ENCODE assay signal across 9 cellular contexts in genomic region chr2:146523218-146523617, GRCh38.
DNase-seq lines count a peak whose midpoint lies in the region; ATAC-seq and TF ChIP-seq lines count a peak whose summit lies in the region.
"Had no signal": no experiment of that assay in that cellular context is flagged by ENCODE, and none has a peak within 500 bp of the region (broad histone marks: within the 10 kb centered on the region; RNA-seq: fewer than 3 reads in every experiment).

No MANE protein-coding gene starts in this region.

- H3K4me3 ChIP-seq in LNCaP clone FGC (ENCODE audit: low read depth, low read length): no peak overlapping the region
- H3K4me3 ChIP-seq in SU-DHL-6 (ENCODE audit: insufficient read depth, low read length, poor library complexity, severe bottlenecking): no peak overlapping the region

- ATAC-seq in sciatic nerve (no peak), GM21360 (IDR thresholded peaks at IDR 0.05; ENCODE audit: unreplicated experiment) (no peak), GM21723 (IDR thresholded peaks at IDR 0.05; ENCODE audit: unreplicated experiment) (no peak)

- H3K36me3 ChIP-seq in SU-DHL-6 (ENCODE audit: low read length): no peaks in the 10 kb centered on the region

- no peaks in the 10 kb centered on the region for H3F3A ChIP-seq in SU-DHL-6 (ENCODE audit: insufficient read depth)

- no peak overlapping the region for H3K9ac ChIP-seq in SU-DHL-6 (ENCODE audit: low read length)

- DNase-seq in DMS153 (lab: John Stamatoyannopoulos, UW): peak; percentile 2
- DNase-seq in LNCaP clone FGC (ENCODE audit: low read depth): peak; percentile 10
- peak; percentile 11 for DNase-seq in kidney tubule cell (ENCODE audit: low spot score)
- DNase-seq in sciatic nerve (ENCODE audit: low spot score): no peak
- no peak for DNase-seq in stimulated activated CD4-positive, alpha-beta T cell treated with anti-CD3 and anti-CD28 coated beads, Interleukin-4, amount 100 ng/mL, for 24 hours
- DNase-seq: cerebellar nuclear complex had no signal

- H3K79me2 ChIP-seq in SU-DHL-6 (ENCODE audit: insufficient read depth, low read length): no peaks in the 10 kb centered on the region

- intact Hi-C loops in sciatic nerve (cut with DNase I): no loop called here

- no peaks in the 10 kb centered on the region for H3K27me3 ChIP-seq in SU-DHL-6 (ENCODE audit: low read length)

- no peak overlapping the region for H2AFZ ChIP-seq in SU-DHL-6 (ENCODE audit: low read depth, low read length, severe bottlenecking)

- no peaks in the 10 kb centered on the region for H3K9me2 ChIP-seq in SU-DHL-6 (replicated peaks; ENCODE audit: insufficient read depth, low read length)

- H4K20me1 ChIP-seq in SU-DHL-6 (ENCODE audit: low read depth, low read length): no peaks in the 10 kb centered on the region

- H3K9me3 ChIP-seq in SU-DHL-6 (ENCODE audit: insufficient read depth, low read length): no peaks in the 10 kb centered on the region

- no peak overlapping the region for H3K27ac ChIP-seq in SU-DHL-6 (ENCODE audit: low read depth, low read length)

- TF ChIP-seq CTCF in LNCaP clone FGC (IDR thresholded peaks at IDR 0.05; ENCODE audit: control insufficient read depth, extremely low read depth, insufficient read depth) (peak; percentile 28; the same call in 1 of the 2 replicates), SU-DHL-6 (IDR thresholded peaks at IDR 0.05; ENCODE audit: insufficient read depth, low read length, poor library complexity, severe bottlenecking) (peak; percentile 30)

- H3K4me2 ChIP-seq in SU-DHL-6 (ENCODE audit: low read depth, low read length, poor library complexity, severe bottlenecking): no peak overlapping the region

Comparison
In these comparisons a context has a peak if more than half of its experiments do, and no peak if none do; other contexts are left out.
1. DNase-seq: peak in DMS153 (single experiment), LNCaP clone FGC (single experiment) and kidney tubule cell (single experiment); none in sciatic nerve (single experiment) and stimulated activated CD4-positive, alpha-beta T cell treated with anti-CD3 and anti-CD28 coated beads, Interleukin-4, amount 100 ng/mL, for 24 hours (single experiment).